ENCODE assay signal across 28 cellular contexts in the genomic region with DNA sequence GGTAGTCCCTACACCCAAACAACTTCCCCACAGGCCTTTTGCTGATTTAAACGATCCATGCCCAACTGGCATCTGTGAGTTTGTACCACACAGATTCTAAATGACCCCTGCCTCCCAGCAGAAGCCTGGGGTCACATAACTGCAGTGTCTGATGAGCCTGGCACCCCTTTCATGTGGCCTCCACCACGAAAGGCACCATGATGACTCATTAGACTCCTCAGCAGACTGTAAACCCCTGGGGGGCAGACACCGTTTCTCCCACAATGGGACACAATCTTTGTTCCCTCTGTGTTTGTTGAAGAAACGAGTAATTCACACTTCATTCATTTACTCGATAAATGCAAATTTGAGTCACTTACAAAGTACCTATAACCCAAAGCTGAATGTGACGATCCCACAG.
DNase-seq lines count a peak whose midpoint lies in the region; ATAC-seq, FAIRE-seq and TF ChIP-seq lines count a peak whose summit lies in the region.
"Had no signal": no experiment of that assay in that cellular context is flagged by ENCODE, and none has a peak within 500 bp of the region (broad histone marks: within the 10 kb centered on the region; RNA-seq: fewer than 3 reads in every experiment).

No MANE protein-coding gene starts in this region.

- intact Hi-C loops in GM12878 (cut with micrococcal nuclease; ENCODE audit: unreplicated experiment), result no loop called here

- no peak overlapping the region for H2AFZ ChIP-seq in GM12878 (ENCODE audit: control insufficient read depth, low read depth, low read length)

- TF ChIP-seq CTCF in GM12878 (IDR thresholded peaks at IDR 0.05 in 2 of 3, conservative IDR thresholded peaks at IDR 0.05 in 1 of 3; ENCODE audit: control insufficient read depth in 2 of 3, extremely low read depth in 1 of 3, insufficient read depth in 1 of 3, low read depth in 3 of 3, low read length in 3 of 3), result no peak

- no peak for TF ChIP-seq EP300 in GM12878 (IDR thresholded peaks at IDR 0.05; ENCODE audit: borderline replicate concordance in 1 of 2, control insufficient read depth in 1 of 2, low read depth in 2 of 2, low read length in 2 of 2)

- no peaks in the 10 kb centered on the region for H3K4me1 ChIP-seq in GM12878 (ENCODE audit: control insufficient read depth, insufficient read depth, low read length)
- H3K4me1 ChIP-seq: BE2C, HAP-1, SJCRH30 had no signal

- H3K27ac ChIP-seq in GM12878 (ENCODE audit: control insufficient read depth, insufficient read depth), result no peak overlapping the region
- H3K27ac ChIP-seq: SJCRH30 had no signal

- SMC1A ChIA-PET in GM12878 (lab: Charles Lee; ENCODE audit: uncharacterized antibody, unreplicated experiment), result no interaction called here

- no peak for TF ChIP-seq POLR2A in GM12878 (IDR thresholded peaks at IDR 0.05; ENCODE audit: low read depth, low read length)

- no peak for ATAC-seq in GM12878
- ATAC-seq in HG03108 (IDR thresholded peaks at IDR 0.05; ENCODE audit: unreplicated experiment), result no peak
- ATAC-seq: HepG2, SK-N-SH treated with all-trans-retinoic acid at 6 μM for 48 hours had no signal

- POLR2A ChIA-PET in GM12878 (lab: Charles Lee), result no interaction called here

- H3K9ac ChIP-seq in GM12878 (ENCODE audit: control insufficient read depth, insufficient read depth, low read length), result no peak overlapping the region

- in situ Hi-C loops in GM12878 (cut with MboI), result no loop called here

- no peaks in the 10 kb centered on the region for H3K79me2 ChIP-seq in GM12878 (ENCODE audit: control insufficient read depth, insufficient read depth, low read length)

- H3K4me2 ChIP-seq in GM12878 (ENCODE audit: control insufficient read depth, insufficient read depth), result no peak overlapping the region

- CTCF ChIA-PET in GM12878 (lab: Yijun Ruan, JAX), result interaction anchor here (1.5 kb wide), 1 partner anchor 9 kb away, joined by 6 read pairs; no protein-coding TSS in a partner anchor

- peak; percentile 9 for DNase-seq in activated CD4-positive, alpha-beta T cell treated with anti-CD3 and anti-CD28 coated beads for 48 hours
- DNase-seq in activated CD4-positive, alpha-beta T cell treated with anti-CD3 and anti-CD28 coated beads, Interleukin-2, amount 50 U/mL, for 1 hour, result no peak
- DNase-seq in HT1080 (ENCODE audit: low read depth) (peak; percentile 7), GM12878 (ENCODE audit: low read depth, low spot score) (no peak), renal cortical epithelial cell (ENCODE audit: low read depth) (peak; percentile 11), nucleus accumbens (lab: John Stamatoyannopoulos, UW) (no peak), SIG-M5 treated with dmso at 0.1 percent for 504 hours (lab: John Stamatoyannopoulos, UW; ENCODE audit: unreplicated experiment) (no peak)
- DNase-seq: 8988T; ACHN; BE2C; Calu3; CD8-positive, alpha-beta memory T cell; DMS79 treated with DMSO at 0.1 percent for 48 hours; GOT3; Karpas-422; MV-4-11; NCI-H1105 treated with DMSO at 0.1 percent for 48 hours; NCI-H146; NCI-H1930; NCI-H2107; NCI-H524; NCI-H748 treated with DMSO at 0.1 percent for 48 hours; SJCRH30 had no signal

- no peaks in the 10 kb centered on the region for H3K9me3 ChIP-seq in GM12878 (replicated peaks; ENCODE audit: control insufficient read depth, insufficient read depth, low read length)
- H3K9me3 ChIP-seq: BE2C, HAP-1, SJCRH30 had no signal

- RAD21 ChIA-PET in GM12878 (lab: Charles Lee; ENCODE audit: unreplicated experiment), result interaction anchor here (0.9 kb wide), 1 partner anchor 11 kb away, joined by 3 read pairs; no protein-coding TSS in a partner anchor

- BruUV-seq in GM12878 (replicated peaks; lab: Mats Ljungman, UMichigan), result no TSS peak

- no peaks in the 10 kb centered on the region; a peak in 1 of 4 replicates for H3K27me3 ChIP-seq in GM12878 (replicated peaks in 1 of 2; ENCODE audit: control insufficient read depth in 2 of 2, insufficient read depth in 2 of 2, low read length in 1 of 2)

- H3K4me3 ChIP-seq in GM12878, result no peak overlapping the region
- H3K4me3 ChIP-seq: HAP-1, SJCRH30 had no signal

- WGBS in GM12878 (ENCODE audit: insufficient coverage, insufficient replicate concordance, low lambda C conversion rate, missing lambda C conversion rate), result 1% methylated on average over 6 of the region's 6 CpGs

- H3K36me3 ChIP-seq in GM12878 (ENCODE audit: control insufficient read depth in 2 of 2, insufficient read depth in 2 of 2, low read length in 1 of 2), result no peaks in the 10 kb centered on the region
- H3K36me3 ChIP-seq: BE2C, HAP-1, SJCRH30 had no signal

- no peak for TF ChIP-seq RAD21 in GM12878 (IDR thresholded peaks at IDR 0.05; ENCODE audit: insufficient read depth, low read depth, low read length)

- no peak for FAIRE-seq in GM12878 (lab: Jason Lieb, UNC)
- FAIRE-seq: HepG2, RCC 7860 had no signal

- H4K20me1 ChIP-seq in GM12878 (ENCODE audit: control insufficient read depth, insufficient read depth), result no peaks in the 10 kb centered on the region

TF ChIP-seq in GM12878, 131 proteins besides CTCF, POLR2A, EP300 and RAD21:
- TF ChIP-seq NR2F1 (conservative IDR thresholded peaks at IDR 0.05) (0 out of 2 replicates have a peak, but pooled peaks have one; percentile 22), FOXK2 (IDR thresholded peaks at IDR 0.05) (no peak)

Comparison
In these comparisons a context has a peak if more than half of its experiments do, and no peak if none do; other contexts are left out.
1. DNase-seq: peak in activated CD4-positive, alpha-beta T cell treated with anti-CD3 and anti-CD28 coated beads for 48 hours (single experiment), HT1080 (single experiment) and renal cortical epithelial cell (single experiment); none in activated CD4-positive, alpha-beta T cell treated with anti-CD3 and anti-CD28 coated beads, Interleukin-2, amount 50 U/mL, for 1 hour (single experiment), GM12878 (single experiment), nucleus accumbens (0 of 56) and SIG-M5 treated with dmso at 0.1 percent for 504 hours (single experiment).